10 cellular contexts compared by ENCODE assay signal in the genomic region with DNA sequence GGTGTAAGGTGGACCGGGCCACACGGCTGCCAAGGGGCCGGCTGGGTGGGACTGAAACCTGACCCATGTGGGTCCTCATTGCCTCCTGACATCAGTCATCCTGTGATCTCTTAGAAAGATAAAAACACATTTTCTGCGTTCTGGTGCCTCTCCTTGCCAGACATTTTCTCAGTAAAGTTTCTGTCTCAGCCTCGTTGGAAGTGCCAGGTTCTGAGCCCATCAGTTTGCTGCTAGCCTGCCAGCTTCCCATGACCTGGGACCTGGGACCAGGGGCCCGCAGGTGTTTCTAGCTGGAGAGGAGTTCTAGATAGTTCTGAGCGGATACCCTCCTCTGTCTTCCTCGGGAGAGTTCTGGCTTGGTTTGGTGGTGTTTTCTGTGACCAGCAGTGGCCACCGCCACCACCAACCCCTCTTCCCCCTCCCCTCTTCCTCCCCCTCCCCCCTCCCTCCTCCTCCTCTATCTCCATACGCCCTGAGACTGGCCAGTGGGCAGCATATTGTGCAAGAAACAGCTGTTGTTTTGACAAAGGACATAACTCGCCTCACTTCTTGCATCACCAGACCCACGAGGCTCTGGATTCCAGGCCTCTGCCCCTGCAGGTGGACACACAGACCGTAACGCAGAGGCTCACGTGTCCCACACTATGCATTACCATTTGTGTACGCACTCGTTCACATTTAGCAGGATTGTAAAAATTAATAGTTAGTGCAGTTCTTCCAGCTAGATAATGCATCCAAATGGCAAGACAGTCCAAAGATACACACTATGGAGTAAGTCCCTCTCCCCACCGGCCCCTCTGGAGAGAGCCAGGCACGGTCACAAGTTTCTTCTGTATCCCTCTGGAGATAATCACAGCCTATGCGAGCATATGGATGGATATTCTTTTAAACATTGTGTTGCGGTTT.
A peak's percentile ranks its signal among the peaks of the same experiment; 100 is the strongest.
DNase-seq lines count a peak whose midpoint lies in the region; ATAC-seq, FAIRE-seq and TF ChIP-seq lines count a peak whose summit lies in the region.
"Had no signal": no experiment of that assay in that cellular context is flagged by ENCODE, and none has a peak within 500 bp of the region (broad histone marks: within the 10 kb centered on the region; RNA-seq: fewer than 3 reads in every experiment).

No MANE protein-coding gene starts in this region.

- H3K27ac ChIP-seq in H9 (ENCODE audit: insufficient read length, low read depth, low read length) (no peak overlapping the region), kidney (ENCODE audit: low read depth in 2 of 2, low read length in 2 of 2) (peak overlapping the region; percentile 73 to 79)

- no peak overlapping the region for H3K4ac ChIP-seq in H9 (ENCODE audit: low read depth, low read length)

- no peak for FAIRE-seq in kidney (lab: Jason Lieb, UNC)

- H2BK20ac ChIP-seq in H9 (ENCODE audit: low read depth, low read length, poor library complexity, severe bottlenecking) = no peak overlapping the region

- no peak overlapping the region for H3K23ac ChIP-seq in H9 (ENCODE audit: insufficient read length, low read depth, low read length)

- ATAC-seq in GM18520 (IDR thresholded peaks at IDR 0.05; ENCODE audit: unreplicated experiment) = no peak
- no peak for ATAC-seq in GM18519 (IDR thresholded peaks at IDR 0.05; ENCODE audit: low FRiP score, unreplicated experiment)

- no peaks in the 10 kb centered on the region for H3K27me3 ChIP-seq in H9 (ENCODE audit: insufficient read depth, low read length)

- H4K20me1 ChIP-seq in H9 (ENCODE audit: control insufficient read depth, insufficient read depth, insufficient read length) = peaks cover 4% of the 10 kb centered on the region

- H3K79me1 ChIP-seq in H9 (ENCODE audit: insufficient read depth, low read depth, low read length, poor library complexity, severe bottlenecking) = peaks cover 7% of the 10 kb centered on the region

- H3K14ac ChIP-seq in H9 (ENCODE audit: insufficient read depth, low read length) = no peak overlapping the region; the same call in 1 of the 2 replicates

- no peak overlapping the region for H4K91ac ChIP-seq in H9 (ENCODE audit: insufficient read length, low read depth, low read length)

- H2AK5ac ChIP-seq in H9 (ENCODE audit: insufficient read length, low read length) = no peak overlapping the region

- H3K4me3 Mint-ChIP-seq in H9 = no peak overlapping the region

- H3K56ac ChIP-seq in H9 (ENCODE audit: insufficient read length, low read depth, low read length) = no peak overlapping the region

- no peak overlapping the region for H3K18ac ChIP-seq in H9 (ENCODE audit: insufficient read length, low read depth, low read length)

- H3K4me1 ChIP-seq in H9 (ENCODE audit: insufficient read depth, low read length) (peaks cover 6% of the 10 kb centered on the region; the same call in 1 of the 2 replicates), kidney (ENCODE audit: control insufficient read depth in 1 of 2, insufficient read depth in 1 of 2, low read depth in 1 of 2, low read length in 2 of 2) (peaks cover 5 to 12% of the 10 kb centered on the region in 2 donors)

- H3K36me3 ChIP-seq in kidney (ENCODE audit: control insufficient read depth in 1 of 2, insufficient read depth in 2 of 2, low read length in 2 of 2) = peaks cover 0 to 13% of the 10 kb centered on the region in 2 donors

- in situ Hi-C loops in GM13976 (cut with MboI; ENCODE audit: low sequenced_read_pairs, unreplicated experiment) = no loop called here

- peaks cover 18% of the 10 kb centered on the region for H3K79me2 ChIP-seq in H9 (ENCODE audit: insufficient read depth, low read length)

- WGBS in H9 (ENCODE audit: extremely low coverage, insufficient read length, low lambda C conversion rate) = no CpG with 5 or more reads among the region's 21 CpGs

- no peaks in the 10 kb centered on the region for H3K23me2 ChIP-seq in H9 (ENCODE audit: insufficient read length, low read depth, low read length, poor library complexity, severe bottlenecking)

- H3K9me3 ChIP-seq in H9 (ENCODE audit: control insufficient read depth, low read depth, low read length) (no peaks in the 10 kb centered on the region), kidney (ENCODE audit: control insufficient read depth in 1 of 2, low read length in 2 of 2) (no peaks in the 10 kb centered on the region)

- H2BK15ac ChIP-seq in H9 (ENCODE audit: low read depth, low read length) = no peak overlapping the region

- intact Hi-C loops in kidney (cut with DNase I) = no loop called here

- no peak overlapping the region for H2BK120ac ChIP-seq in H9 (ENCODE audit: low read depth, low read length, poor library complexity, severe bottlenecking)

- no peak overlapping the region for H2BK12ac ChIP-seq in H9 (ENCODE audit: insufficient read length, low read depth, low read length)

- peaks cover 2 to 18% (median 18%) of the 10 kb centered on the region in 3 experiments; a peak in 6 of 7 replicates for H3K36me3 Mint-ChIP-seq in H9 (ENCODE audit: insufficient read depth in 1 of 3, low read depth in 3 of 3)

- no peak overlapping the region for H3T11ph ChIP-seq in H9 (ENCODE audit: low read length)

- DNase-seq in H9 (no peak), cardiac fibroblast (ENCODE audit: low read depth in 2 of 2) (peak; percentile 86 to 93), kidney (no peak), retina (peak; percentile 53), GM13976 (ENCODE audit: low spot score) (no peak)
- no peak for DNase-seq in activated CD4-positive, alpha-beta T cell treated with anti-CD3 and anti-CD28 coated beads for 48 hours
- DNase-seq: H7, SW 1271 had no signal

- H4K8ac ChIP-seq in H9 (replicated peaks; ENCODE audit: insufficient read length, low read depth, low read length) = no peak overlapping the region

- H3K9ac ChIP-seq in H9 (ENCODE audit: extremely low read depth, insufficient read length, low read length) (no peak overlapping the region), kidney (ENCODE audit: low read length in 2 of 2) (no peak overlapping the region)

- H3K27ac Mint-ChIP-seq in H9 = peak overlapping the region; percentile 37 to 86 (median 85); a peak in 5 of 7 replicates

- H3K4me2 ChIP-seq in H9 (ENCODE audit: insufficient read depth, insufficient read length, low read length) = no peak overlapping the region

- no peak overlapping the region for H2AFZ ChIP-seq in H9 (ENCODE audit: low read length)

- no peaks in the 10 kb centered on the region for H3K9me3 Mint-ChIP-seq in H9

- no peaks in the 10 kb centered on the region for H3K27me3 Mint-ChIP-seq in H9 (ENCODE audit: low read depth)

- H4K5ac ChIP-seq in H9 (ENCODE audit: insufficient read length, low read depth, low read length) = no peak overlapping the region

- H2BK5ac ChIP-seq in H9 (ENCODE audit: insufficient read length, low read length) = no peak overlapping the region

- TF ChIP-seq CTCF in H9 (conservative IDR thresholded peaks at IDR 0.05) (no peak), cardiac fibroblast (IDR thresholded peaks at IDR 0.05; ENCODE audit: low read depth, low read length) (peak; percentile 12), kidney (IDR thresholded peaks at IDR 0.05; ENCODE audit: borderline replicate concordance, extremely low read depth, insufficient read depth) (no peak), GM13976 (IDR thresholded peaks at IDR 0.05; ENCODE audit: borderline replicate concordance, control extremely low read depth, extremely low read depth, insufficient read depth, missing control alignments) (no peak)

- no peak overlapping the region for H3K4me3 ChIP-seq in cardiac fibroblast (replicated peaks in 1 of 2; ENCODE audit: low read depth in 2 of 2, low read length in 2 of 2)
- H3K4me3 ChIP-seq in kidney (ENCODE audit: low read length in 2 of 2) = no peak overlapping the region

- peaks cover 28 to 32% of the 10 kb centered on the region in 2 experiments for H3K4me1 Mint-ChIP-seq in H9

Comparison
In these comparisons a context has a peak if more than half of its experiments do, and no peak if none do; other contexts are left out.
1. DNase-seq: peak in cardiac fibroblast (2 of 2) and retina (single experiment); none in H9 (single experiment), kidney (single experiment), GM13976 (single experiment) and activated CD4-positive, alpha-beta T cell treated with anti-CD3 and anti-CD28 coated beads for 48 hours (single experiment).